Comparison of ENCODE assay signal across 8 cellular contexts in genomic region chr3:53938645-53939044, GRCh38. TPM values are rescaled to one million over a fixed set of nuclear protein-coding genes. Genes with fewer than 3 reads are reported as not detected.
A peak's percentile ranks its signal among the peaks of the same experiment; 100 is the strongest.
DNase-seq lines count a peak whose midpoint lies in the region; ATAC-seq, FAIRE-seq and TF ChIP-seq lines count a peak whose summit lies in the region.

No MANE protein-coding gene starts in this region.

- POLR2A ChIA-PET in CD4-positive, alpha-beta memory T cell (lab: Charles Lee; ENCODE audit: partially characterized antibody), result no interaction called here

- peaks cover 21 to 31% of the 10 kb centered on the region in 2 donors for H3K27me3 Mint-ChIP-seq in CD4-positive, alpha-beta memory T cell
- peaks cover 6% of the 10 kb centered on the region for H3K27me3 Mint-ChIP-seq in T-helper 2 cell treated with Interferon-gamma antibody and Interleukin-4, amounts not matched to agents 5 μg/mL and 100 μg/mL, for 36 hours (ENCODE audit: low read depth)
- peaks cover 49 to 57% of the 10 kb centered on the region in 2 donors for H3K27me3 Mint-ChIP-seq in effector memory CD8-positive, alpha-beta T cell

- ATAC-seq in effector memory CD8-positive, alpha-beta T cell (replicated peaks), result peak; percentile 35
- ATAC-seq in upper lobe of right lung, result peak; percentile 90

- no peaks in the 10 kb centered on the region for H3K4me1 ChIP-seq in CD4-positive, alpha-beta memory T cell (ENCODE audit: insufficient read depth, low read length)
- no peaks in the 10 kb centered on the region for H3K4me1 ChIP-seq in upper lobe of right lung

- no peak overlapping the region for H3K27ac Mint-ChIP-seq in CD4-positive, alpha-beta memory T cell
- no peak overlapping the region for H3K27ac Mint-ChIP-seq in T-helper 2 cell treated with Interferon-gamma antibody and Interleukin-4, amounts not matched to agents 5 μg/mL and 100 μg/mL, for 36 hours
- H3K27ac Mint-ChIP-seq in effector memory CD8-positive, alpha-beta T cell, result no peak overlapping the region

- CTCF ChIA-PET in CD4-positive, alpha-beta memory T cell (lab: Charles Lee; ENCODE audit: partially characterized antibody), result interaction anchor here (0.8 to 2.0 kb wide), 6 partner anchors 10 to 73 kb away, joined by 3 to 17 read pairs (median 4); no protein-coding TSS in a partner anchor

- H3K36me3 Mint-ChIP-seq in CD4-positive, alpha-beta memory T cell, result no peaks in the 10 kb centered on the region
- H3K36me3 Mint-ChIP-seq in T-helper 2 cell treated with Interferon-gamma antibody and Interleukin-4, amounts not matched to agents 5 μg/mL and 100 μg/mL, for 36 hours (ENCODE audit: low read depth), result no peaks in the 10 kb centered on the region
- H3K36me3 Mint-ChIP-seq in effector memory CD8-positive, alpha-beta T cell (ENCODE audit: insufficient read depth), result no peaks in the 10 kb centered on the region

- no peak overlapping the region for H3K4me3 Mint-ChIP-seq in CD4-positive, alpha-beta memory T cell
- no peak overlapping the region for H3K4me3 Mint-ChIP-seq in T-helper 2 cell treated with Interferon-gamma antibody and Interleukin-4, amounts not matched to agents 5 μg/mL and 100 μg/mL, for 36 hours
- no peak overlapping the region for H3K4me3 Mint-ChIP-seq in effector memory CD8-positive, alpha-beta T cell

- no peaks in the 10 kb centered on the region for H3K4me1 Mint-ChIP-seq in CD4-positive, alpha-beta memory T cell
- H3K4me1 Mint-ChIP-seq in T-helper 2 cell treated with Interferon-gamma antibody and Interleukin-4, amounts not matched to agents 5 μg/mL and 100 μg/mL, for 36 hours (ENCODE audit: low read depth), result no peaks in the 10 kb centered on the region
- H3K4me1 Mint-ChIP-seq in effector memory CD8-positive, alpha-beta T cell (ENCODE audit: low read depth in 2 of 2), result no peaks in the 10 kb centered on the region

- peak; percentile 90 for FAIRE-seq in GM19239 (lab: Jason Lieb, UNC)

- H3K36me3 ChIP-seq in CD4-positive, alpha-beta memory T cell (ENCODE audit: insufficient read depth, low read length), result no peaks in the 10 kb centered on the region
- H3K36me3 ChIP-seq in upper lobe of right lung, result no peaks in the 10 kb centered on the region

- no peaks in the 10 kb centered on the region for H3K27me3 ChIP-seq in CD4-positive, alpha-beta memory T cell (ENCODE audit: insufficient read depth, low read length)
- H3K27me3 ChIP-seq in upper lobe of right lung, result peaks cover 5% of the 10 kb centered on the region

- intact Hi-C loops in CD4-positive, alpha-beta memory T cell (cut with micrococcal nuclease), result no loop called here
- intact Hi-C loops in upper lobe of right lung (cut with DNase I) (no loop called here), posterior vena cava (cut with DNase I) (no loop called here)

- H3K9me3 ChIP-seq in CD4-positive, alpha-beta memory T cell (ENCODE audit: control insufficient read depth in 1 of 2, low read length in 2 of 2), result no peaks in the 10 kb centered on the region
- H3K9me3 ChIP-seq in upper lobe of right lung, result no peaks in the 10 kb centered on the region

- peaks cover 0 to 19% (median 14%) of the 10 kb centered on the region in 8 donors for H3K9me3 Mint-ChIP-seq in CD4-positive, alpha-beta memory T cell
- peaks cover 4% of the 10 kb centered on the region for H3K9me3 Mint-ChIP-seq in T-helper 2 cell treated with Interferon-gamma antibody and Interleukin-4, amounts not matched to agents 5 μg/mL and 100 μg/mL, for 36 hours
- peaks cover 0 to 1% of the 10 kb centered on the region in 2 donors for H3K9me3 Mint-ChIP-seq in effector memory CD8-positive, alpha-beta T cell

- no peak overlapping the region for H3K4me3 ChIP-seq in CD4-positive, alpha-beta memory T cell (ENCODE audit: low read length in 2 of 2)
- H3K4me3 ChIP-seq in upper lobe of right lung, result no peak overlapping the region

- peak in 4 of 5 donors; percentile 12 to 25 (median 21) for DNase-seq in CD4-positive, alpha-beta memory T cell
- DNase-seq in GM19239 (ENCODE audit: insufficient read length, low spot score), result peak; percentile 28
- DNase-seq in NCI-H1048 (lab: John Stamatoyannopoulos, UW), result peak; percentile 2
- peak; percentile 15 for DNase-seq in T-helper 2 cell treated with Interferon-gamma antibody and Interleukin-4, amounts not matched to agents 5 μg/mL and 100 μg/mL, for 36 hours (ENCODE audit: low spot score)
- peak; percentile 18 to 23 (median 18) for DNase-seq in effector memory CD8-positive, alpha-beta T cell
- DNase-seq in lung microvascular endothelial cell (ENCODE audit: low read depth in 2 of 2), result peak; percentile 59 to 62
- no peak for DNase-seq in upper lobe of right lung
- no peak for DNase-seq in posterior vena cava (ENCODE audit: low spot score)

- TF ChIP-seq CTCF in upper lobe of right lung (IDR thresholded peaks at IDR 0.05), result peak; percentile 79

- H3K27ac ChIP-seq in CD4-positive, alpha-beta memory T cell (ENCODE audit: low read depth, low read length), result no peak overlapping the region
- no peak overlapping the region for H3K27ac ChIP-seq in upper lobe of right lung

RNA-seq across cellular contexts. Expression of gene SELENOK, which starts 47.0 kb away (rescaled TPM):
- total RNA-seq in CD4-positive, alpha-beta memory T cell, result 10 to 100 TPM; 43.2 to 50.7 TPM
- 100 to 1,000 TPM; 103 to 134 TPM for polyA plus RNA-seq in CD4-positive, alpha-beta memory T cell
- total RNA-seq in lung microvascular endothelial cell (21.6 and 36.9 TPM in 2 replicates), upper lobe of right lung (44.5 TPM), posterior vena cava (10 to 100 TPM; 45.0 to 46.8 TPM)

RNA-seq across cellular contexts. Expression of gene ACTR8, which starts 56.7 kb away (rescaled TPM):
- 10 to 100 TPM; 37.7 to 38.1 TPM for total RNA-seq in CD4-positive, alpha-beta memory T cell
- 10 to 100 TPM; 13.1 to 24.7 TPM for polyA plus RNA-seq in CD4-positive, alpha-beta memory T cell
- total RNA-seq in lung microvascular endothelial cell (26.2 and 33.3 TPM in 2 replicates), upper lobe of right lung (22.8 TPM), posterior vena cava (10 to 100 TPM; 20.9 to 22.0 TPM)

Comparison
In these comparisons a context has a peak if more than half of its experiments do, and no peak if none do; other contexts are left out.
1. DNase-seq: peak in CD4-positive, alpha-beta memory T cell (4 of 5), GM19239 (single experiment), NCI-H1048 (single experiment), T-helper 2 cell treated with Interferon-gamma antibody and Interleukin-4, amounts not matched to agents 5 μg/mL and 100 μg/mL, for 36 hours (single experiment), effector memory CD8-positive, alpha-beta T cell (3 of 3) and lung microvascular endothelial cell (2 of 2); none in upper lobe of right lung (single experiment) and posterior vena cava (single experiment).